8 cellular contexts compared by ENCODE assay signal in genomic region chr13:99258210-99258860, GRCh38. TPM values are rescaled to one million over a fixed set of nuclear protein-coding genes. Genes with fewer than 3 reads are reported as not detected.
DNase-seq lines count a peak whose midpoint lies in the region; ATAC-seq and TF ChIP-seq lines count a peak whose summit lies in the region.

Gene GPR18 (minus strand): TSS chr13:99258379. CDS start chr13:99255872, 2,507 bp downstream.

- no peaks in the 10 kb centered on the region for H3K9me2 ChIP-seq in SK-N-SH

- no peaks in the 10 kb centered on the region for H4K20me1 ChIP-seq in SK-N-SH (ENCODE audit: insufficient read depth)

- ATAC-seq in GM18870 (IDR thresholded peaks at IDR 0.05; ENCODE audit: unreplicated experiment) (peak; percentile 93), HG02642 (IDR thresholded peaks at IDR 0.05; ENCODE audit: poor library complexity, unreplicated experiment) (peak; percentile 86)

- TF ChIP-seq RAD21 in SK-N-SH (IDR thresholded peaks at IDR 0.05; ENCODE audit: low read length) = no peak

- no peaks in the 10 kb centered on the region for H3F3A ChIP-seq in SK-N-SH (replicated peaks; ENCODE audit: insufficient read depth)

- H3K9ac ChIP-seq in SK-N-SH = no peak within 1 kb of the TSS

- H3K4me3 ChIP-seq in SK-N-SH (ENCODE audit: low read depth in 2 of 2, low read length in 1 of 2) = no peak within 1 kb of the TSS

- POLR2A ChIA-PET in SK-N-SH (lab: Yijun Ruan, JAX) = no interaction called here

- H3K4me2 ChIP-seq in SK-N-SH = no peak within 1 kb of the TSS

- H3K27me3 ChIP-seq in SK-N-SH (ENCODE audit: insufficient read depth) = no peaks in the 10 kb centered on the region

- H3K36me3 ChIP-seq in SK-N-SH (replicated peaks in 1 of 2; ENCODE audit: control insufficient read depth in 1 of 2, insufficient read depth in 2 of 2, low read length in 1 of 2) = peaks cover 35 to 45% of the 10 kb centered on the region in 2 experiments

- no peaks in the 10 kb centered on the region for H3K9me3 ChIP-seq in SK-N-SH

- no peak within 1 kb of the TSS for H3K27ac ChIP-seq in SK-N-SH (ENCODE audit: low read depth in 2 of 2, low read length in 1 of 2)

- H3K4me1 ChIP-seq in SK-N-SH (ENCODE audit: control insufficient read depth in 1 of 2, insufficient read depth in 2 of 2, low read depth in 1 of 2, low read length in 1 of 2) = no peaks in the 10 kb centered on the region; a peak in 2 of 4 replicates

- no peak for TF ChIP-seq CTCF in SK-N-SH (IDR thresholded peaks at IDR 0.05)

- CTCF ChIA-PET in SK-N-SH (lab: Yijun Ruan, JAX) = interaction anchor here (0.8 to 3.6 kb wide), 5 partner anchors 10 to 178 kb away, joined by 3 to 18 read pairs (median 9); partner anchors contain the start of gene UBAC2

- 96% methylated on average over 4 of the region's 4 CpGs for WGBS in SK-N-SH (ENCODE audit: low lambda C conversion rate)

- no peak within 1 kb of the TSS for H2AFZ ChIP-seq in SK-N-SH (ENCODE audit: low read depth)

- peak; percentile 13 to 60 for DNase-seq in NOMO-1 (lab: John Stamatoyannopoulos, UW; ENCODE audit: unreplicated experiment in 2 of 2)
- peak; percentile 41 for DNase-seq in medulla oblongata (ENCODE audit: extremely low spot score)
- no peak for DNase-seq in NCI-H2081 treated with DMSO at 0.1 percent for 48 hours (lab: John Stamatoyannopoulos, UW)
- no peak for DNase-seq in SK-N-SH
- no peak for DNase-seq in hepatic stellate cell (ENCODE audit: low spot score)
- no peak for DNase-seq in HuH-7 (ENCODE audit: low spot score)

- H3K79me2 ChIP-seq in SK-N-SH (ENCODE audit: insufficient read depth) = no peaks in the 10 kb centered on the region; the same call in 1 of the 2 replicates

- no peak for TF ChIP-seq EP300 in SK-N-SH (IDR thresholded peaks at IDR 0.05; ENCODE audit: borderline replicate concordance in 1 of 2, low read depth in 1 of 2, low read length in 1 of 2)

TF ChIP-seq in SK-N-SH, 30 proteins besides CTCF, POLR2A, EP300 and RAD21:
- TF ChIP-seq FOXJ3 (CRISPR knock-in tag; IDR thresholded peaks at IDR 0.05) (no peak), SMC3 (IDR thresholded peaks at IDR 0.05; ENCODE audit: low read depth, low read length) (no peak), RXRA (IDR thresholded peaks at IDR 0.05; ENCODE audit: borderline replicate concordance, low read depth) (no peak), POLR2AphosphoS5 (IDR thresholded peaks at IDR 0.05; ENCODE audit: low read depth, low read length) (no peak), ZBTB33 (IDR thresholded peaks at IDR 0.05; ENCODE audit: borderline replicate concordance, low read depth) (no peak), USF2 (IDR thresholded peaks at IDR 0.05; ENCODE audit: borderline replicate concordance, low read depth, low read length) (no peak), IRF3 (IDR thresholded peaks at IDR 0.05; ENCODE audit: low read depth, low read length) (no peak), ELF1 (IDR thresholded peaks at IDR 0.05) (no peak), RFX5 (IDR thresholded peaks at IDR 0.05; ENCODE audit: low read length) (no peak), TEAD4 (IDR thresholded peaks at IDR 0.05; ENCODE audit: borderline replicate concordance, insufficient read depth) (no peak), MAX (IDR thresholded peaks at IDR 0.05; ENCODE audit: low read depth) (no peak), TCF12 (IDR thresholded peaks at IDR 0.05) (no peak), USF1 (IDR thresholded peaks at IDR 0.05; ENCODE audit: borderline replicate concordance, low read depth) (no peak), PBX3 (IDR thresholded peaks at IDR 0.05) (no peak), JUND (IDR thresholded peaks at IDR 0.05) (no peak), NFIC (IDR thresholded peaks at IDR 0.05; ENCODE audit: borderline replicate concordance) (no peak), FOXM1 (IDR thresholded peaks at IDR 0.05; ENCODE audit: low read depth) (no peak)

RNA-seq across cellular contexts. Expression of gene GPR18, which starts in this region (rescaled TPM):
- not detected in 2 replicates for polyA plus RNA-seq in SK-N-SH (2012; rRNA removed)
- polyA plus RNA-seq in SK-N-SH (2012; cell fraction: cytosol; rRNA removed) = not detected in 2 replicates
- polyA plus RNA-seq in SK-N-SH (2012; cell fraction: nucleus; rRNA removed) = not detected in 2 replicates

Comparison
In these comparisons a context has a peak if more than half of its experiments do, and no peak if none do; other contexts are left out.
1. DNase-seq: peak in NOMO-1 (2 of 2) and medulla oblongata (single experiment); none in NCI-H2081 treated with DMSO at 0.1 percent for 48 hours (single experiment), SK-N-SH (single experiment), hepatic stellate cell (single experiment) and HuH-7 (single experiment).